ENCODE assay signal across 8 cellular contexts in genomic region chr11:123246749-123247497, GRCh38. TPM values are rescaled to one million over a fixed set of nuclear protein-coding genes. Genes with fewer than 3 reads are reported as not detected.
A peak's percentile ranks its signal among the peaks of the same experiment; 100 is the strongest.
DNase-seq lines count a peak whose midpoint lies in the region; ATAC-seq and FAIRE-seq lines count a peak whose summit lies in the region.

No MANE protein-coding gene starts in this region.

- FAIRE-seq in A204.1 (lab: Jason Lieb, UNC), result peak; percentile 80

- DNase-seq in NCI-H226 (peak; percentile 40), cerebellum (ENCODE audit: low spot score) (peak; percentile 84), left lobe of liver (ENCODE audit: low spot score) (peak; percentile 77)
- peak; percentile 75 to 76 for DNase-seq in activated CD4-positive, alpha-beta T cell treated with anti-CD3 and anti-CD28 coated beads for 24 hours (ENCODE audit: low read depth in 2 of 2)
- DNase-seq in stimulated activated CD4-positive, alpha-beta T cell treated with anti-CD3 and anti-CD28 coated beads, Interleukin-4, amount 100 ng/mL, for 24 hours, result peak; percentile 86

- ATAC-seq in GM18498 (IDR thresholded peaks at IDR 0.05; ENCODE audit: unreplicated experiment) (peak; percentile 92), HG03025 (IDR thresholded peaks at IDR 0.05; ENCODE audit: low FRiP score, unreplicated experiment) (peak; percentile 80), left lobe of liver (peak; percentile 99)

RNA-seq across cellular contexts. Expression of gene CLMP, which starts 51.9 kb away (rescaled TPM):
- total RNA-seq in cerebellum (16.5 TPM), left lobe of liver (0.45 TPM)

Comparison
In these comparisons a context has a peak if more than half of its experiments do, and no peak if none do; other contexts are left out.
1. Peak in every context shown above with its lines: DNase-seq and ATAC-seq.
2. RNA of gene CLMP, which starts 51.9 kb away (total RNA-seq): 16.5 TPM in cerebellum (single experiment); 0.45 TPM in left lobe of liver (single experiment); every median in the first group is over 10 times any median in the second.